10 cellular contexts compared by ENCODE assay signal in genomic region chr12:1531654-1532366, GRCh38.
DNase-seq lines count a peak whose midpoint lies in the region; ATAC-seq, FAIRE-seq and TF ChIP-seq lines count a peak whose summit lies in the region.
"Had no signal": no experiment of that assay in that cellular context is flagged by ENCODE, and none has a peak within 500 bp of the region (broad histone marks: within the 10 kb centered on the region; RNA-seq: fewer than 3 reads in every experiment).

No MANE protein-coding gene starts in this region.

- H3K4me3 ChIP-seq in fibroblast of mammary gland (ENCODE audit: control insufficient read depth, low read depth, low read length) (peak overlapping the region; percentile 79), skin epidermis (peak overlapping the region; percentile 20 to 59 (median 42))

- peak overlapping the region in 5 of 21 experiments; percentile 2 to 70 (median 38) for H3K27ac ChIP-seq in skin epidermis
- H3K27ac ChIP-seq: 22Rv1, WERI-Rb-1 had no signal

- no peak for ATAC-seq in HG02759 (IDR thresholded peaks at IDR 0.05; ENCODE audit: unreplicated experiment)

- TF ChIP-seq CTCF in fibroblast of mammary gland (conservative IDR thresholded peaks at IDR 0.05; ENCODE audit: control insufficient read depth, insufficient read depth, low read depth, low read length) = no peak

- FAIRE-seq in RCC 7860 (lab: Jason Lieb, UNC) = no peak

- peak; percentile 52 for DNase-seq in DMS53 (lab: John Stamatoyannopoulos, UW)
- no peak for DNase-seq in DMS53 treated with DMSO at 0.1 percent for 48 hours (lab: John Stamatoyannopoulos, UW; ENCODE audit: unreplicated experiment)
- peak; percentile 67 for DNase-seq in RPMI8226
- DNase-seq in fibroblast of mammary gland (ENCODE audit: low read depth) = no peak
- no peak for DNase-seq in RCC 7860 (ENCODE audit: low spot score)
- DNase-seq in NCI-H1048 (lab: John Stamatoyannopoulos, UW) = no peak
- DNase-seq: WERI-Rb-1 had no signal

Comparison
In these comparisons a context has a peak if more than half of its experiments do, and no peak if none do; other contexts are left out.
1. DNase-seq: peak in DMS53 (single experiment) and RPMI8226 (single experiment); none in DMS53 treated with DMSO at 0.1 percent for 48 hours (single experiment), fibroblast of mammary gland (single experiment), RCC 7860 (single experiment) and NCI-H1048 (single experiment).